Comparison of ENCODE assay signal across 21 cellular contexts in genomic region chr9:137614631-137615386, GRCh38. TPM values are rescaled to one million over a fixed set of nuclear protein-coding genes. Genes with fewer than 3 reads are reported as not detected.
DNase-seq lines count a peak whose midpoint lies in the region; ATAC-seq, FAIRE-seq and TF ChIP-seq lines count a peak whose summit lies in the region.
"Had no signal": no experiment of that assay in that cellular context is flagged by ENCODE, and none has a peak within 500 bp of the region (broad histone marks: within the 10 kb centered on the region; RNA-seq: fewer than 3 reads in every experiment).

No MANE protein-coding gene starts in this region.

- POLR2A ChIA-PET in MCF 10A (lab: Yijun Ruan, JAX), result no interaction called here

- H3K27me3 ChIP-seq in mammary epithelial cell (ENCODE audit: insufficient read depth, low read length) (no peaks in the 10 kb centered on the region), suprapubic skin (no peaks in the 10 kb centered on the region)

- in situ Hi-C loops in mammary epithelial cell (cut with MboI; ENCODE audit: low sequenced_read_pairs in 2 of 2), result no loop called here

- dilution Hi-C loops in mammary epithelial cell (cut with HindIII; ENCODE audit: low sequenced_read_pairs), result loop anchor here (5.0 kb wide), 1 partner anchor 33 kb away; no protein-coding TSS in a partner anchor

- no peak for FAIRE-seq in kidney (lab: Jason Lieb, UNC)
- FAIRE-seq: GM19239 had no signal

- H3K4me1 ChIP-seq in mammary epithelial cell (ENCODE audit: insufficient read depth, low read length) (peaks cover 50% of the 10 kb centered on the region), kidney (ENCODE audit: control insufficient read depth in 1 of 2, insufficient read depth in 1 of 2, low read depth in 1 of 2, low read length in 2 of 2) (peaks cover 22 to 28% of the 10 kb centered on the region in 2 donors), suprapubic skin (peaks cover 60% of the 10 kb centered on the region)

- no peak for DNase-seq in MCF 10A (ENCODE audit: unreplicated experiment)
- no peak for DNase-seq in mammary epithelial cell
- DNase-seq in kidney, result peak; percentile 78
- no peak for DNase-seq in suprapubic skin (ENCODE audit: low spot score in 2 of 2)
- no peak for DNase-seq in RPMI8226
- DNase-seq in LoVo (ENCODE audit: low spot score), result no peak
- DNase-seq: activated CD4-positive, alpha-beta T cell treated with anti-CD3 and anti-CD28 coated beads for 36 hours; activated naive CD4-positive, alpha-beta T cell treated with anti-CD3 and anti-CD28 coated beads, Interleukin-2, amount 10 ng/mL, durations not matched to agents 7 days and 5 days; CD4-positive, CD25-positive, alpha-beta regulatory T cell; MM.1S; NCI-H2029 treated with DMSO at 0.1 percent for 48 hours; NCI-H510A treated with DMSO at 0.1 percent for 48 hours had no signal

- no peak overlapping the region for H3K4me3 Mint-ChIP-seq in MCF 10A (ENCODE audit: unreplicated experiment)
- H3K4me3 Mint-ChIP-seq: activated CD4-positive, alpha-beta T cell treated with anti-CD3 and anti-CD28 coated beads for 36 hours; activated naive CD4-positive, alpha-beta T cell treated with anti-CD3 and anti-CD28 coated beads, Interleukin-2, amount 10 ng/mL, durations not matched to agents 7 days and 5 days; brain; memory B cell; natural killer cell treated with Interleukin-12 subunit alpha and Interleukin-12 subunit beta and Interleukin-15 and Interleukin-18, amount 100 ng/mL, for 72 hours; stimulated activated naive CD8-positive, alpha-beta T cell treated with anti-CD3 and anti-CD28 coated beads, Interleukin-15, Interleukin-2, amounts not matched to agents 100 ng/mL and 50 ng/mL, for 24 hours; T-helper 2 cell treated with Interferon-gamma antibody and Interleukin-4, amounts not matched to agents 5 μg/mL and 100 μg/mL, for 36 hours had no signal

- no peak for TF ChIP-seq EP300 in suprapubic skin (IDR thresholded peaks at IDR 0.05)

- WGBS in mammary epithelial cell (ENCODE audit: low coverage, missing lambda C conversion rate), result 89% methylated on average over 21 of the region's 25 CpGs
- 86% methylated on average over 18 of the region's 25 CpGs for WGBS in suprapubic skin

- no peaks in the 10 kb centered on the region for H3K9me3 ChIP-seq in mammary epithelial cell (replicated peaks; ENCODE audit: insufficient read depth, low read length)
- H3K9me3 ChIP-seq in kidney (ENCODE audit: control insufficient read depth in 1 of 2, low read length in 2 of 2), result no peaks in the 10 kb centered on the region
- no peaks in the 10 kb centered on the region for H3K9me3 ChIP-seq in suprapubic skin

- no TSS peak for BruUV-seq in MCF 10A (replicated peaks; lab: Mats Ljungman, UMichigan)
- BruUV-seq in mammary epithelial cell (replicated peaks; lab: Mats Ljungman, UMichigan), result no TSS peak

- H3K36me3 Mint-ChIP-seq in MCF 10A (ENCODE audit: insufficient read depth, unreplicated experiment), result peaks cover 87% of the 10 kb centered on the region
- H3K36me3 Mint-ChIP-seq: brain; CD4-positive, CD25-positive, alpha-beta regulatory T cell had no signal

- H4K20me1 ChIP-seq in mammary epithelial cell (ENCODE audit: insufficient read depth, low read length), result no peaks in the 10 kb centered on the region

- TF ChIP-seq CTCF in MCF 10A (IDR thresholded peaks at IDR 0.05; ENCODE audit: unreplicated experiment) (no peak), mammary epithelial cell (conservative IDR thresholded peaks at IDR 0.05 in 1 of 2, IDR thresholded peaks at IDR 0.05 in 1 of 2; ENCODE audit: extremely low read depth in 1 of 2, insufficient read depth in 1 of 2, low read depth in 1 of 2, low read length in 2 of 2) (no peak), VCaP (conservative IDR thresholded peaks at IDR 0.05) (peak; percentile 24; the same call in 1 of the 2 replicates), kidney (IDR thresholded peaks at IDR 0.05; ENCODE audit: borderline replicate concordance, extremely low read depth, insufficient read depth) (no peak), suprapubic skin (IDR thresholded peaks at IDR 0.05) (no peak)

- CTCF ChIA-PET in MCF 10A (lab: Yijun Ruan, JAX) (interaction anchor here (0.9 kb wide), 1 partner anchor 21 kb away, joined by 3 read pairs; no protein-coding TSS in a partner anchor), mammary epithelial cell (lab: Charles Lee; ENCODE audit: low non-redundant PET) (no interaction called here)

- H3K27ac ChIP-seq in mammary epithelial cell (ENCODE audit: insufficient read depth, low read depth, low read length) (no peak overlapping the region), VCaP (peak overlapping the region; percentile 98), kidney (ENCODE audit: low read depth in 2 of 2, low read length in 2 of 2) (no peak overlapping the region), suprapubic skin (peak overlapping the region; percentile 56)

- H3K9ac ChIP-seq in mammary epithelial cell (ENCODE audit: insufficient read depth, low read length) (no peak overlapping the region), kidney (ENCODE audit: low read length in 2 of 2) (no peak overlapping the region)

- H3K4me1 Mint-ChIP-seq in MCF 10A (ENCODE audit: insufficient read depth, unreplicated experiment), result peaks cover 35% of the 10 kb centered on the region

- H3K27ac Mint-ChIP-seq in MCF 10A (ENCODE audit: low read depth, unreplicated experiment), result peak overlapping the region; percentile 69
- H3K27ac Mint-ChIP-seq: activated CD4-positive, alpha-beta T cell treated with anti-CD3 and anti-CD28 coated beads for 36 hours; activated naive CD4-positive, alpha-beta T cell treated with anti-CD3 and anti-CD28 coated beads, Interleukin-2, amount 10 ng/mL, durations not matched to agents 7 days and 5 days; brain; CD4-positive, CD25-positive, alpha-beta regulatory T cell; memory B cell; natural killer cell treated with Interleukin-12 subunit alpha and Interleukin-12 subunit beta and Interleukin-15 and Interleukin-18, amount 100 ng/mL, for 72 hours; stimulated activated naive CD8-positive, alpha-beta T cell treated with anti-CD3 and anti-CD28 coated beads, Interleukin-15, Interleukin-2, amounts not matched to agents 100 ng/mL and 50 ng/mL, for 24 hours; T-helper 2 cell treated with Interferon-gamma antibody and Interleukin-4, amounts not matched to agents 5 μg/mL and 100 μg/mL, for 36 hours had no signal

- H3K4me2 ChIP-seq in mammary epithelial cell (ENCODE audit: insufficient read depth, low read depth, low read length), result no peak overlapping the region

- ATAC-seq in GM19395 (IDR thresholded peaks at IDR 0.05; ENCODE audit: unreplicated experiment), result no peak
- ATAC-seq: activated CD4-positive, alpha-beta T cell treated with anti-CD3 and anti-CD28 coated beads for 36 hours; esophagus mucosa; natural killer cell treated with Interleukin-12 subunit alpha and Interleukin-12 subunit beta and Interleukin-15 and Interleukin-18, amount 100 ng/mL, for 72 hours had no signal

- intact Hi-C loops in MCF 10A (cut with micrococcal nuclease) (loop anchor here (5.0 to 10.0 kb wide), 2 partner anchors 38 to 60 kb away; partner anchors contain the start of genes DPH7, MRPL41 and PNPLA7), mammary epithelial cell (cut with micrococcal nuclease) (no loop called here), kidney (cut with DNase I) (no loop called here)

- no peaks in the 10 kb centered on the region for H3K27me3 Mint-ChIP-seq in MCF 10A (ENCODE audit: insufficient read depth, unreplicated experiment)
- H3K27me3 Mint-ChIP-seq: activated CD4-positive, alpha-beta T cell treated with anti-CD3 and anti-CD28 coated beads for 36 hours; activated naive CD4-positive, alpha-beta T cell treated with anti-CD3 and anti-CD28 coated beads, Interleukin-2, amount 10 ng/mL, durations not matched to agents 7 days and 5 days; CD4-positive, CD25-positive, alpha-beta regulatory T cell; memory B cell; natural killer cell treated with Interleukin-12 subunit alpha and Interleukin-12 subunit beta and Interleukin-15 and Interleukin-18, amount 100 ng/mL, for 72 hours; stimulated activated naive CD8-positive, alpha-beta T cell treated with anti-CD3 and anti-CD28 coated beads, Interleukin-15, Interleukin-2, amounts not matched to agents 100 ng/mL and 50 ng/mL, for 24 hours had no signal

- H3K79me2 ChIP-seq in mammary epithelial cell (ENCODE audit: insufficient read depth, low read length), result peaks cover 80% of the 10 kb centered on the region

- H3K9me3 Mint-ChIP-seq in MCF 10A (ENCODE audit: unreplicated experiment), result no peaks in the 10 kb centered on the region
- H3K9me3 Mint-ChIP-seq: activated naive CD4-positive, alpha-beta T cell treated with anti-CD3 and anti-CD28 coated beads, Interleukin-2, amount 10 ng/mL, durations not matched to agents 7 days and 5 days; CD4-positive, CD25-positive, alpha-beta regulatory T cell; memory B cell; natural killer cell treated with Interleukin-12 subunit alpha and Interleukin-12 subunit beta and Interleukin-15 and Interleukin-18, amount 100 ng/mL, for 72 hours; stimulated activated naive CD8-positive, alpha-beta T cell treated with anti-CD3 and anti-CD28 coated beads, Interleukin-15, Interleukin-2, amounts not matched to agents 100 ng/mL and 50 ng/mL, for 24 hours; T-helper 2 cell treated with Interferon-gamma antibody and Interleukin-4, amounts not matched to agents 5 μg/mL and 100 μg/mL, for 36 hours had no signal

- H3K36me3 ChIP-seq in mammary epithelial cell (ENCODE audit: insufficient read depth, low read length) (peaks cover 2% of the 10 kb centered on the region), kidney (ENCODE audit: control insufficient read depth in 1 of 2, insufficient read depth in 2 of 2, low read length in 2 of 2) (peaks cover 0 to 4% of the 10 kb centered on the region in 2 donors), suprapubic skin (peaks cover 24% of the 10 kb centered on the region)

- H3K4me3 ChIP-seq in mammary epithelial cell (replicated peaks in 1 of 3; ENCODE audit: insufficient read depth in 1 of 3, low read depth in 2 of 3, low read length in 3 of 3) (no peak overlapping the region), kidney (ENCODE audit: low read length in 2 of 2) (no peak overlapping the region), suprapubic skin (no peak overlapping the region)

- TF ChIP-seq POLR2A in suprapubic skin (IDR thresholded peaks at IDR 0.05), result no peak

- no peak overlapping the region for H2AFZ ChIP-seq in mammary epithelial cell (ENCODE audit: low read depth, low read length)

RNA-seq across cellular contexts. Expression of gene EHMT1, which starts 4.0 kb away (rescaled TPM):
- total RNA-seq in MCF 10A (2022) (77.2 and 79.7 TPM in 2 replicates), mammary epithelial cell (10 to 100 TPM; 55.0 to 83.4 TPM), kidney (92.9 TPM), suprapubic skin (100 to 1,000 TPM in 1 of 4 donors, 10 to 100 TPM in 3; 77.1 to 149 (median 86.6) TPM)
- polyA plus RNA-seq in mammary epithelial cell (30.8 TPM), kidney (ENCODE audit: insufficient read depth, low read depth, low replicate concordance) (15.8 TPM)
- polyA minus RNA-seq in mammary epithelial cell, result 57.6 TPM

RNA-seq across cellular contexts. Expression of gene ARRDC1, which starts 9.3 kb away (rescaled TPM):
- 88.9 and 125 TPM in 2 replicates for total RNA-seq in MCF 10A (2022)
- 100 to 1,000 TPM in 1 of 2 donors, 10 to 100 TPM in 1; 35.0 to 153 TPM for total RNA-seq in mammary epithelial cell
- 146 TPM for polyA plus RNA-seq in mammary epithelial cell
- polyA minus RNA-seq in mammary epithelial cell, result 137 TPM
- 88.9 TPM for total RNA-seq in kidney
- polyA plus RNA-seq in kidney (ENCODE audit: insufficient read depth, low read depth, low replicate concordance), result 42.3 TPM
- total RNA-seq in suprapubic skin, result 100 to 1,000 TPM in 1 of 4 donors, 10 to 100 TPM in 3; 79.2 to 143 (median 85.8) TPM

RNA-seq across cellular contexts. Expression of gene ZMYND19, which starts 24.5 kb away (rescaled TPM):
- 42.9 and 51.9 TPM in 2 replicates for total RNA-seq in MCF 10A (2022)
- 10 to 100 TPM; 10.2 to 48.0 TPM for total RNA-seq in mammary epithelial cell
- polyA plus RNA-seq in mammary epithelial cell, result 41.5 TPM
- polyA minus RNA-seq in mammary epithelial cell, result 30.2 TPM
- total RNA-seq in kidney, result 19.1 TPM
- 13.5 TPM for polyA plus RNA-seq in kidney (ENCODE audit: insufficient read depth, low read depth, low replicate concordance)
- total RNA-seq in suprapubic skin, result 10 to 100 TPM; 19.2 to 39.4 (median 28.3) TPM

RNA-seq across cellular contexts. Expression of gene DPH7, which starts 36.1 kb away (rescaled TPM):
- total RNA-seq in MCF 10A (2022), result 45.7 and 46.4 TPM in 2 replicates
- total RNA-seq in mammary epithelial cell, result 10 to 100 TPM; 25.0 to 41.4 TPM
- 26.8 TPM for polyA plus RNA-seq in mammary epithelial cell
- 31.9 TPM for polyA minus RNA-seq in mammary epithelial cell
- total RNA-seq in kidney, result 31.4 TPM
- 23.2 TPM for polyA plus RNA-seq in kidney (ENCODE audit: insufficient read depth, low read depth, low replicate concordance)
- total RNA-seq in suprapubic skin, result 10 to 100 TPM; 26.8 to 64.8 (median 34.1) TPM

Comparison
In these comparisons a context has a peak if more than half of its experiments do, and no peak if none do; other contexts are left out.
1. H3K27ac ChIP-seq: peak in VCaP (single experiment) and suprapubic skin (single experiment); none in mammary epithelial cell (single experiment) and kidney (0 of 2).